Comparison of ENCODE assay signal across 23 cellular contexts in genomic region chr1:37174876-37175275, GRCh38.
"Had no signal": no experiment of that assay in that cellular context is flagged by ENCODE, and none has a peak within 500 bp of the region (broad histone marks: within the 10 kb centered on the region; RNA-seq: fewer than 3 reads in every experiment).

No MANE protein-coding gene starts in this region.

- H3K27ac ChIP-seq: adrenal gland, ascending aorta, brain microvascular endothelial cell, dorsolateral prefrontal cortex, epithelial cell of prostate, heart left ventricle, parathyroid adenoma, right lobe of liver, skin epidermis, tibial artery, VCaP had no signal

- ATAC-seq: heart left ventricle; left ventricle myocardium superior; mucosa of descending colon; stimulated activated effector memory CD8-positive, alpha-beta T cell treated with anti-CD3 and anti-CD28 coated beads, Interleukin-12 subunit alpha, Interleukin-12 subunit beta, amount 100 ng/mL, for 72 hours; stimulated activated naive CD8-positive, alpha-beta T cell treated with anti-CD3 and anti-CD28 coated beads, Interleukin-15, amount 100 ng/mL, for 72 hours had no signal

- H3K4me3 ChIP-seq: adrenal gland, ascending aorta, dorsolateral prefrontal cortex, heart left ventricle, mucosa of descending colon, right lobe of liver, skin epidermis, tibial artery had no signal

- H3K79me2 ChIP-seq: parathyroid adenoma had no signal

- H2AFZ ChIP-seq: parathyroid adenoma had no signal

- H3K36me3 ChIP-seq: adrenal gland, ascending aorta, brain microvascular endothelial cell, heart left ventricle, right lobe of liver, tibial artery had no signal

- DNase-seq: activated CD4-positive, CD25-positive, alpha-beta regulatory T cell treated with anti-CD3 and anti-CD28 coated beads, Interleukin-2, amount 50 U/mL, for 72 hours; activated gamma-delta T cell treated with Interleukin-2 at 50 U/mL for 16 hours; activated T-cell treated with anti-CD3 and anti-CD28 coated beads, Interleukin-2, amount 50 U/mL, for 1 hour; adrenal gland; brain microvascular endothelial cell; central memory CD4-positive, alpha-beta T cell; dorsolateral prefrontal cortex; endodermal cell; heart left ventricle; immature natural killer cell; left ventricle myocardium superior; mucosa of descending colon; nephron progenitor cell; right lobe of liver; stimulated activated CD4-positive, alpha-beta T cell treated with anti-CD3 and anti-CD28 coated beads, Interleukin-2, amount 100 ng/mL, for 24 hours; stimulated activated naive CD8-positive, alpha-beta T cell treated with anti-CD3 and anti-CD28 coated beads, Interleukin-15, amount 100 ng/mL, for 72 hours; tibial artery had no signal

- H3K4me1 ChIP-seq: adrenal gland, ascending aorta, heart left ventricle, parathyroid adenoma, right lobe of liver, tibial artery had no signal

- H3K9ac ChIP-seq: parathyroid adenoma had no signal

- H3K27me3 ChIP-seq: adrenal gland, ascending aorta, brain microvascular endothelial cell, right lobe of liver had no signal

- H3K9me3 ChIP-seq: adrenal gland, ascending aorta, heart left ventricle, mucosa of descending colon, right lobe of liver, tibial artery had no signal
